ENCODE assay signal across 25 cellular contexts in the genomic region with DNA sequence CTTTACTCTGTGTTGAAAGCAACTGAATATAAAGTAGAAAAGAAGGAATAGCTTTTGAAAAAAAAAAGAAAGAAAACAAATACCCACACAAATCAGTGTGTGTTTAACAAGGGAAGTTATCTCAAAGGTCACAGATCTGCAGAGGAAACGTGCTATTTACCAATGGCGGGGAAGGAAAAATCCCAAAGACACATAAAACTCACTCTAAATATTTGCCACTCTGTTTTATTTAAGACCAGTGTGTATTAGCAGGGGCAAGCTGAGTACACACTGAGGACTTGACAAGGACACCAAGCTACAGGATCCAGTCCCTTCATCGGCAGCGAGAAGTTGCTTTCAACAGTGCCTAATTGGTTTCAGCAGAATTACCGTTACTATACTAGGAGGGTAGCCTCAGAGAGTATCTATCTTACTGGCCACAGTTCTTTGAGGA.
DNase-seq lines count a peak whose midpoint lies in the region; ATAC-seq, FAIRE-seq and TF ChIP-seq lines count a peak whose summit lies in the region.
"Had no signal": no experiment of that assay in that cellular context is flagged by ENCODE, and none has a peak within 500 bp of the region (broad histone marks: within the 10 kb centered on the region; RNA-seq: fewer than 3 reads in every experiment).

No MANE protein-coding gene starts in this region.

- H3K36me3 Mint-ChIP-seq in nephron progenitor cell (ENCODE audit: low read depth): no peaks in the 10 kb centered on the region
- H3K36me3 Mint-ChIP-seq in activated naive CD4-positive, alpha-beta T cell treated with anti-CD3 and anti-CD28 coated beads, Interleukin-2, amount 50 U/mL, for 72 hours: no peaks in the 10 kb centered on the region
- H3K36me3 Mint-ChIP-seq in T-helper 17 cell (ENCODE audit: low read depth): no peaks in the 10 kb centered on the region
- H3K36me3 Mint-ChIP-seq: CD4-positive, CD25-positive, alpha-beta regulatory T cell had no signal

- H3K4me1 ChIP-seq in A549 (peaks cover 15% of the 10 kb centered on the region; the same call in 1 of the 3 replicates), colonic mucosa (no peaks in the 10 kb centered on the region)
- H3K4me1 ChIP-seq: SJSA1 had no signal

- H3K9ac ChIP-seq in colonic mucosa (ENCODE audit: low read depth in 2 of 2, low read length in 2 of 2): no peak overlapping the region
- H3K9ac ChIP-seq: KMS-11 had no signal

- FAIRE-seq in A549 (lab: Jason Lieb, UNC): no peak
- no peak for FAIRE-seq in urothelium cell line (lab: Jason Lieb, UNC)
- FAIRE-seq: RCC 7860 had no signal

- WGBS in A549 (ENCODE audit: missing lambda C conversion rate): 14% methylated on average over 5 of the region's 5 CpGs

- H3K27me3 ChIP-seq in colonic mucosa: no peaks in the 10 kb centered on the region
- H3K27me3 ChIP-seq: SJSA1 had no signal

- H3K9me3 ChIP-seq in A549 (no peaks in the 10 kb centered on the region), colonic mucosa (no peaks in the 10 kb centered on the region), T-helper 17 cell (ENCODE audit: control insufficient read depth, low read length, poor library complexity, severe bottlenecking) (no peaks in the 10 kb centered on the region)
- H3K9me3 ChIP-seq: SJSA1 had no signal

- POLR2A ChIA-PET in A549 (lab: Yijun Ruan, JAX): no interaction called here

- TF ChIP-seq RAD21 in A549 (conservative IDR thresholded peaks at IDR 0.05 in 1 of 2, IDR thresholded peaks at IDR 0.05 in 1 of 2): no peak

- H3K4me2 ChIP-seq in A549: peak overlapping the region; percentile 67
- H3K4me2 ChIP-seq: GM23338, KMS-11 had no signal

- H3K27ac Mint-ChIP-seq in nephron progenitor cell (peak overlapping the region; percentile 65), T-helper 17 cell (no peak overlapping the region)
- H3K27ac Mint-ChIP-seq in activated naive CD4-positive, alpha-beta T cell treated with anti-CD3 and anti-CD28 coated beads, Interleukin-2, amount 50 U/mL, for 72 hours: no peak overlapping the region
- H3K27ac Mint-ChIP-seq: CD4-positive, CD25-positive, alpha-beta regulatory T cell had no signal

- H3K27ac ChIP-seq in A549 (peak overlapping the region; percentile 34 to 45; a peak in 4 of 6 replicates), colonic mucosa (no peak overlapping the region)
- H3K27ac ChIP-seq: HL-60, KMS-11, SJSA1 had no signal

- peak in 1 of 2 experiments; percentile 65 for DNase-seq in A549 (ENCODE audit: low read depth in 1 of 2, low spot score in 1 of 2)
- DNase-seq in HuH-7 (ENCODE audit: low spot score): peak; percentile 30
- peak; percentile 19 for DNase-seq in colonic mucosa
- no peak for DNase-seq in nephron progenitor cell
- DNase-seq in urothelium cell line (ENCODE audit: low spot score): no peak
- DNase-seq in inferior parietal cortex (ENCODE audit: extremely low spot score): no peak
- DNase-seq in activated naive CD4-positive, alpha-beta T cell treated with anti-CD3 and anti-CD28 coated beads, Interleukin-2, amount 50 U/mL, for 72 hours (ENCODE audit: low spot score in 2 of 2): no peak
- DNase-seq in T-helper 17 cell: no peak
- DNase-seq: CD4-positive, CD25-positive, alpha-beta regulatory T cell; EL; GF-D8; HCEC 1CT; IMR-90; NCI-H1694; NCI-H2081; NCI-H2171; NCI-H345; NCI-H526; OCI-M1 had no signal

- TF ChIP-seq CTCF in A549 (IDR thresholded peaks at IDR 0.05) (no peak), colonic mucosa (IDR thresholded peaks at IDR 0.05) (no peak), nephron progenitor cell (IDR thresholded peaks at IDR 0.05) (no peak)

- no peaks in the 10 kb centered on the region for H3K36me3 ChIP-seq in colonic mucosa
- H3K36me3 ChIP-seq: SJSA1 had no signal

- intact Hi-C loops in colonic mucosa (cut with DNase I): no loop called here

- H3K4me1 Mint-ChIP-seq in nephron progenitor cell (peaks cover 16% of the 10 kb centered on the region), T-helper 17 cell (no peaks in the 10 kb centered on the region)
- H3K4me1 Mint-ChIP-seq: CD4-positive, CD25-positive, alpha-beta regulatory T cell; GM23338 had no signal

- TF ChIP-seq POLR2A in A549 (IDR thresholded peaks at IDR 0.05; ENCODE audit: low read length): no peak

- CTCF ChIA-PET in A549 (lab: Yijun Ruan, JAX): no interaction called here

- no peak for TF ChIP-seq EP300 in A549 (IDR thresholded peaks at IDR 0.05)

- no peaks in the 10 kb centered on the region for H3K27me3 Mint-ChIP-seq in nephron progenitor cell (ENCODE audit: low read depth, poor library complexity)
- no peaks in the 10 kb centered on the region for H3K27me3 Mint-ChIP-seq in T-helper 17 cell
- H3K27me3 Mint-ChIP-seq: CD4-positive, CD25-positive, alpha-beta regulatory T cell had no signal

- ATAC-seq in A549 (peak in 1 of 2 experiments; percentile 81; a peak in 3 of 6 replicates), T-helper 17 cell (no peak)
- ATAC-seq in activated naive CD4-positive, alpha-beta T cell treated with anti-CD3 and anti-CD28 coated beads, Interleukin-2, amount 50 U/mL, for 72 hours: no peak
- ATAC-seq: GM23338, Right ventricle myocardium inferior had no signal

- no peak overlapping the region for H3K4me3 Mint-ChIP-seq in nephron progenitor cell
- H3K4me3 Mint-ChIP-seq in T-helper 17 cell: no peak overlapping the region
- H3K4me3 Mint-ChIP-seq: CD4-positive, CD25-positive, alpha-beta regulatory T cell; GM23338 had no signal

- H3K4me3 ChIP-seq in A549 (no peak overlapping the region; the same call in 2 of the 3 replicates), colonic mucosa (no peak overlapping the region)
- H3K4me3 ChIP-seq: GM23338, SJSA1 had no signal

- H3K9me3 Mint-ChIP-seq in nephron progenitor cell: no peaks in the 10 kb centered on the region
- peaks cover 7 to 9% of the 10 kb centered on the region in 2 donors for H3K9me3 Mint-ChIP-seq in activated naive CD4-positive, alpha-beta T cell treated with anti-CD3 and anti-CD28 coated beads, Interleukin-2, amount 50 U/mL, for 72 hours
- H3K9me3 Mint-ChIP-seq: GM23338 had no signal

TF ChIP-seq in A549, 52 proteins besides CTCF, POLR2A, EP300 and RAD21:
- TF ChIP-seq FOSB (CRISPR knock-in tag; IDR thresholded peaks at IDR 0.05): no peak
- peak; percentile 70 for TF ChIP-seq GATA3 (IDR thresholded peaks at IDR 0.05; ENCODE audit: borderline replicate concordance)

Comparison
In these comparisons a context has a peak if more than half of its experiments do, and no peak if none do; other contexts are left out.
1. DNase-seq: peak in HuH-7 (single experiment) and colonic mucosa (single experiment); none in nephron progenitor cell (single experiment), urothelium cell line (single experiment), inferior parietal cortex (single experiment), activated naive CD4-positive, alpha-beta T cell treated with anti-CD3 and anti-CD28 coated beads, Interleukin-2, amount 50 U/mL, for 72 hours (0 of 2) and T-helper 17 cell (0 of 3).